27 cellular contexts compared by ENCODE assay signal in genomic region chr20:54407446-54407845, GRCh38.
"Had no signal": no experiment of that assay in that cellular context is flagged by ENCODE, and none has a peak within 500 bp of the region (broad histone marks: within the 10 kb centered on the region; RNA-seq: fewer than 3 reads in every experiment).

No MANE protein-coding gene starts in this region.

- H3K27me3 Mint-ChIP-seq: activated CD4-positive, alpha-beta T cell treated with anti-CD3 and anti-CD28 coated beads, Interleukin-2, amount 10 ng/mL, durations not matched to agents 7 days and 5 days had no signal

- H3K4me1 Mint-ChIP-seq: activated CD4-positive, alpha-beta T cell treated with anti-CD3 and anti-CD28 coated beads, Interleukin-2, amount 10 ng/mL, durations not matched to agents 7 days and 5 days; activated naive CD4-positive, alpha-beta T cell treated with anti-CD3 and anti-CD28 coated beads, Interleukin-2, amount 50 U/mL, for 24 hours; activated naive CD8-positive, alpha-beta T cell treated with anti-CD3 and anti-CD28 coated beads for 36 hours; activated naive CD8-positive, alpha-beta T cell treated with anti-CD3 and anti-CD28 coated beads, Interleukin-2, amount 50 U/mL, for 24 hours had no signal

- H3K27ac Mint-ChIP-seq: activated CD4-positive, alpha-beta T cell treated with anti-CD3 and anti-CD28 coated beads, Interleukin-2, amount 10 ng/mL, durations not matched to agents 7 days and 5 days; activated CD8-positive, alpha-beta T cell treated with anti-CD3 and anti-CD28 coated beads for 36 hours; activated naive CD4-positive, alpha-beta T cell treated with anti-CD3 and anti-CD28 coated beads for 36 hours; activated naive CD4-positive, alpha-beta T cell treated with anti-CD3 and anti-CD28 coated beads, Interleukin-2, amount 50 U/mL, for 24 hours; activated naive CD8-positive, alpha-beta T cell treated with anti-CD3 and anti-CD28 coated beads for 36 hours; activated naive CD8-positive, alpha-beta T cell treated with anti-CD3 and anti-CD28 coated beads, Interleukin-2, amount 50 U/mL, for 24 hours; activated T-helper 2 cell treated with anti-CD3 and anti-CD28 coated beads, Interferon-gamma antibody, Interleukin-2, Interleukin-4, amounts not matched to agents 10 μg/mL and 5 μg/mL and 100 μg/mL, durations not matched to agents 14 hours and 24 hours and 36 hours; effector memory CD8-positive, alpha-beta T cell had no signal

- H3K4me3 ChIP-seq: adrenal gland, body of pancreas, esophagus squamous epithelium, gastroesophageal sphincter had no signal

- H3K36me3 Mint-ChIP-seq: activated naive CD4-positive, alpha-beta T cell treated with anti-CD3 and anti-CD28 coated beads, Interleukin-2, amount 50 U/mL, for 24 hours; activated naive CD8-positive, alpha-beta T cell treated with anti-CD3 and anti-CD28 coated beads for 36 hours; WTC11 had no signal

- H3K27me3 ChIP-seq: adrenal gland, body of pancreas, esophagus squamous epithelium, gastroesophageal sphincter had no signal

- DNase-seq: activated CD4-positive, alpha-beta T cell treated with anti-CD3 and anti-CD28 coated beads for 1 hour; activated CD4-positive, alpha-beta T cell treated with anti-CD3 and anti-CD28 coated beads for 4 hours; activated CD4-positive, alpha-beta T cell treated with anti-CD3 and anti-CD28 coated beads, Interleukin-2, amount 10 ng/mL, durations not matched to agents 7 days and 5 days; activated CD4-positive, alpha-beta T cell treated with anti-CD3 and anti-CD28 coated beads, Interleukin-2, amount 50 U/mL, for 4 hours; activated CD8-positive, alpha-beta memory T cell treated with anti-CD3 and anti-CD28 coated beads for 24 hours; activated CD8-positive, alpha-beta T cell treated with anti-CD3 and anti-CD28 coated beads for 36 hours; activated effector memory CD4-positive, alpha-beta T cell treated with anti-CD3 and anti-CD28 coated beads, Interleukin-2, amount 50 U/mL, for 16 hours; activated naive CD4-positive, alpha-beta T cell treated with anti-CD3 and anti-CD28 coated beads for 36 hours; activated naive CD8-positive, alpha-beta T cell treated with anti-CD3 and anti-CD28 coated beads for 36 hours; activated naive CD8-positive, alpha-beta T cell treated with anti-CD3 and anti-CD28 coated beads, Interleukin-2, amount 50 U/mL, for 24 hours; activated T-cell treated with anti-CD3 and anti-CD28 coated beads, Interleukin-2, amount 50 U/mL, for 4 hours; adrenal gland; amygdala; aorta; body of pancreas; caudate nucleus; cortex of kidney; dermis blood vessel endothelial cell; effector CD4-positive, alpha-beta T cell; effector memory CD8-positive, alpha-beta T cell; esophagus squamous epithelium; foreskin melanocyte; T-helper 2 cell had no signal

- H3K4me3 Mint-ChIP-seq: activated CD4-positive, alpha-beta T cell treated with anti-CD3 and anti-CD28 coated beads, Interleukin-2, amount 10 ng/mL, durations not matched to agents 7 days and 5 days; activated CD8-positive, alpha-beta T cell treated with anti-CD3 and anti-CD28 coated beads for 36 hours; activated naive CD4-positive, alpha-beta T cell treated with anti-CD3 and anti-CD28 coated beads for 36 hours; activated naive CD4-positive, alpha-beta T cell treated with anti-CD3 and anti-CD28 coated beads, Interleukin-2, amount 50 U/mL, for 24 hours; activated naive CD8-positive, alpha-beta T cell treated with anti-CD3 and anti-CD28 coated beads for 36 hours; activated naive CD8-positive, alpha-beta T cell treated with anti-CD3 and anti-CD28 coated beads, Interleukin-2, amount 50 U/mL, for 24 hours; activated T-cell treated with anti-CD3 and anti-CD28 coated beads, Interleukin-2, amount 50 U/mL, for 4 hours; effector memory CD8-positive, alpha-beta T cell; WTC11 had no signal

- H3K36me3 ChIP-seq: adrenal gland, esophagus squamous epithelium, gastroesophageal sphincter had no signal

- H3K9me3 Mint-ChIP-seq: activated CD4-positive, alpha-beta T cell treated with anti-CD3 and anti-CD28 coated beads, Interleukin-2, amount 10 ng/mL, durations not matched to agents 7 days and 5 days; activated CD8-positive, alpha-beta T cell treated with anti-CD3 and anti-CD28 coated beads for 36 hours; activated naive CD4-positive, alpha-beta T cell treated with anti-CD3 and anti-CD28 coated beads for 36 hours; activated naive CD8-positive, alpha-beta T cell treated with anti-CD3 and anti-CD28 coated beads for 36 hours; activated naive CD8-positive, alpha-beta T cell treated with anti-CD3 and anti-CD28 coated beads, Interleukin-2, amount 50 U/mL, for 24 hours; activated T-cell treated with anti-CD3 and anti-CD28 coated beads, Interleukin-2, amount 50 U/mL, for 4 hours; activated T-helper 2 cell treated with anti-CD3 and anti-CD28 coated beads, Interferon-gamma antibody, Interleukin-2, Interleukin-4, amounts not matched to agents 10 μg/mL and 5 μg/mL and 100 μg/mL, durations not matched to agents 14 hours and 24 hours and 36 hours; effector memory CD8-positive, alpha-beta T cell had no signal

- ATAC-seq: activated CD8-positive, alpha-beta T cell treated with anti-CD3 and anti-CD28 coated beads for 36 hours; activated naive CD8-positive, alpha-beta T cell treated with anti-CD3 and anti-CD28 coated beads, Interleukin-2, amount 50 U/mL, for 24 hours; activated T-cell treated with anti-CD3 and anti-CD28 coated beads, Interleukin-2, amount 50 U/mL, for 4 hours; body of pancreas; effector memory CD8-positive, alpha-beta T cell; gastroesophageal sphincter; WTC11 had no signal
